9 cellular contexts compared by ENCODE assay signal in genomic region chr19:38661996-38662395, GRCh38. TPM values are rescaled to one million over a fixed set of nuclear protein-coding genes. Genes with fewer than 3 reads are reported as not detected.
DNase-seq lines count a peak whose midpoint lies in the region; TF ChIP-seq lines count a peak whose summit lies in the region.
"Had no signal": no experiment of that assay in that cellular context is flagged by ENCODE, and none has a peak within 500 bp of the region (broad histone marks: within the 10 kb centered on the region; RNA-seq: fewer than 3 reads in every experiment).

No MANE protein-coding gene starts in this region.

- peaks cover 96% of the 10 kb centered on the region for H3K4me1 ChIP-seq in cardiac muscle cell (ENCODE audit: low read depth)
- H3K4me1 ChIP-seq in muscle layer of duodenum (ENCODE audit: control insufficient read depth in 1 of 2, insufficient read depth in 2 of 2, low read length in 2 of 2): peaks cover 75 to 78% of the 10 kb centered on the region in 2 donors
- peaks cover 4% of the 10 kb centered on the region for H3K4me1 ChIP-seq in BE2C

- H3K9me3 ChIP-seq in cardiac muscle cell (ENCODE audit: low read depth): no peaks in the 10 kb centered on the region
- no peaks in the 10 kb centered on the region for H3K9me3 ChIP-seq in muscle layer of duodenum (ENCODE audit: control insufficient read depth in 1 of 2, low read length in 2 of 2)
- no peaks in the 10 kb centered on the region for H3K9me3 ChIP-seq in BE2C

- H3K27me3 ChIP-seq in cardiac muscle cell (no peaks in the 10 kb centered on the region), muscle layer of duodenum (ENCODE audit: low read depth, low read length) (no peaks in the 10 kb centered on the region), BE2C (no peaks in the 10 kb centered on the region)

- H3K4me3 Mint-ChIP-seq in chondrocyte (ENCODE audit: unreplicated experiment): no peak overlapping the region

- DNase-seq in cardiac muscle cell (ENCODE audit: low read depth in 1 of 2, low spot score in 1 of 2) (no peak), cardiac septum (ENCODE audit: low spot score) (no peak), chondrocyte (ENCODE audit: low spot score) (no peak), ureter (ENCODE audit: low spot score) (peak; percentile 72), RPMI8226 (no peak), BE2C (no peak), NAMALWA (ENCODE audit: low spot score) (no peak)
- DNase-seq: naive B cell had no signal

- H3K36me3 Mint-ChIP-seq in chondrocyte (ENCODE audit: low read depth): peaks cover 6% of the 10 kb centered on the region
- H3K36me3 Mint-ChIP-seq: naive B cell had no signal

- H3K9me3 Mint-ChIP-seq in chondrocyte (ENCODE audit: low read depth): no peaks in the 10 kb centered on the region
- H3K9me3 Mint-ChIP-seq: naive B cell had no signal

- H3K27ac ChIP-seq in cardiac muscle cell: peak overlapping the region; percentile 98
- peak overlapping the region; percentile 68 for H3K27ac ChIP-seq in muscle layer of duodenum (ENCODE audit: low read length)

- no peak for TF ChIP-seq CTCF in cardiac muscle cell (IDR thresholded peaks at IDR 0.05; ENCODE audit: low read depth, low read length)
- no peak for TF ChIP-seq CTCF in chondrocyte (IDR thresholded peaks at IDR 0.05)
- TF ChIP-seq CTCF in BE2C (IDR thresholded peaks at IDR 0.05; ENCODE audit: low read depth, low read length): no peak

- intact Hi-C loops in cardiac septum (cut with DNase I): no loop called here

- no peaks in the 10 kb centered on the region for H3K27me3 Mint-ChIP-seq in chondrocyte (ENCODE audit: low read depth)
- H3K27me3 Mint-ChIP-seq: naive B cell had no signal

- peaks cover 98% of the 10 kb centered on the region for H3K4me1 Mint-ChIP-seq in chondrocyte (ENCODE audit: low read depth)

- H3K4me3 ChIP-seq in cardiac muscle cell (no peak overlapping the region), muscle layer of duodenum (ENCODE audit: low read depth in 1 of 2, low read length in 2 of 2) (no peak overlapping the region), BE2C (ENCODE audit: low read depth, low read length) (no peak overlapping the region)

- peak overlapping the region; percentile 100 for H3K27ac Mint-ChIP-seq in chondrocyte (ENCODE audit: unreplicated experiment)

- H3K36me3 ChIP-seq in cardiac muscle cell (peaks cover 4% of the 10 kb centered on the region), muscle layer of duodenum (ENCODE audit: control insufficient read depth in 1 of 2, insufficient read depth in 2 of 2, low read length in 2 of 2) (peaks cover 0 to 20% of the 10 kb centered on the region in 2 donors), BE2C (peaks cover 3% of the 10 kb centered on the region)

RNA-seq across cellular contexts. Expression of gene ACTN4, which starts 14.5 kb away (rescaled TPM):
- total RNA-seq in cardiac muscle cell (391 and 465 TPM in 2 replicates), cardiac septum (190 TPM), chondrocyte (641 to 921 TPM (median 917 TPM) in 3 replicates), ureter (656 TPM)
- 70.2 and 77.4 TPM in 2 replicates for polyA plus RNA-seq in cardiac muscle cell
- polyA plus RNA-seq in BE2C (2012; ENCODE audit: insufficient read depth, insufficient read length, low read depth): 179 TPM

RNA-seq across cellular contexts. Expression of gene EIF3K, which starts 43.0 kb away (rescaled TPM):
- total RNA-seq in cardiac muscle cell (504 and 711 TPM in 2 replicates), cardiac septum (483 TPM), chondrocyte (177 to 208 TPM (median 185 TPM) in 3 replicates), ureter (322 TPM)
- 258 and 455 TPM in 2 replicates for polyA plus RNA-seq in cardiac muscle cell
- polyA plus RNA-seq in BE2C (2012; ENCODE audit: insufficient read depth, insufficient read length, low read depth): 581 TPM

RNA-seq across cellular contexts. Expression of gene MAP4K1, which starts 44.2 kb away (rescaled TPM):
- total RNA-seq in cardiac muscle cell (2.4 and 3.9 TPM in 2 replicates), cardiac septum (1.5 TPM), chondrocyte (0.23 to 1.4 TPM (median 1.4 TPM) in 3 replicates), ureter (9.0 TPM)
- 4.6 and 7.7 TPM in 2 replicates for polyA plus RNA-seq in cardiac muscle cell
- 10.0 TPM for polyA plus RNA-seq in BE2C (2012; ENCODE audit: insufficient read depth, insufficient read length, low read depth)
